Comparison of ENCODE assay signal across 1 cellular context in genomic region chr3:57164217-57164605, GRCh38.
TF ChIP-seq lines count a peak whose summit lies in the region.

No MANE protein-coding gene starts in this region.

TF ChIP-seq in H1, 55 proteins besides CTCF, POLR2A, EP300 and RAD21:
- TF ChIP-seq FOSL1 (IDR thresholded peaks at IDR 0.05; ENCODE audit: insufficient read depth, low read depth, low read length) (no peak), HDAC2 (IDR thresholded peaks at IDR 0.05; ENCODE audit: borderline replicate concordance in 1 of 2, low read depth in 2 of 2, low read length in 2 of 2) (peak in 1 of 2 experiments; percentile 20; a peak in 1 of 4 replicates), SIN3A (conservative IDR thresholded peaks at IDR 0.05 in 1 of 2, IDR thresholded peaks at IDR 0.05 in 1 of 2; ENCODE audit: low read depth in 1 of 2, low read length in 2 of 2) (peak; percentile 17 to 25; a peak in 1 of 4 replicates), E2F6 (IDR thresholded peaks at IDR 0.05) (peak; percentile 54; the same call in 1 of the 2 replicates)
TF ChIP-seq in H1: peak in this region for 3.
